ENCODE assay signal across 27 cellular contexts in genomic region chr3:72341943-72342342, GRCh38.
DNase-seq lines count a peak whose midpoint lies in the region; ATAC-seq lines count a peak whose summit lies in the region.
"Had no signal": no experiment of that assay in that cellular context is flagged by ENCODE, and none has a peak within 500 bp of the region (broad histone marks: within the 10 kb centered on the region; RNA-seq: fewer than 3 reads in every experiment).

No MANE protein-coding gene starts in this region.

- H3K27me3 Mint-ChIP-seq in activated T-helper 17 cell treated with anti-CD3 and anti-CD28 coated beads, Interleukin-2, amount 50 U/mL, for 72 hours, result no peaks in the 10 kb centered on the region
- H3K27me3 Mint-ChIP-seq: stimulated activated naive B cell treated with anti-CD40 and anti-IgM and Interleukin-4, amounts not matched to agents 10 μg/mL and 1 μg/mL and 100 μg/mL, for 72 hours had no signal

- H3K9me3 ChIP-seq in neuronal stem cell (replicated peaks in 1 of 2; ENCODE audit: control insufficient read depth in 2 of 2, insufficient read depth in 1 of 2, low read depth in 1 of 2, low read length in 2 of 2), result no peaks in the 10 kb centered on the region
- H3K9me3 ChIP-seq: heart right ventricle, lower lobe of right lung, sigmoid colon, testis had no signal

- H3K14ac ChIP-seq in neuronal stem cell (ENCODE audit: low read length), result no peak overlapping the region

- H3K23ac ChIP-seq in neuronal stem cell (ENCODE audit: low read depth, low read length, poor library complexity), result no peak overlapping the region

- peaks cover 0 to 12% of the 10 kb centered on the region in 2 donors for H3K4me1 ChIP-seq in neuronal stem cell (ENCODE audit: control insufficient read depth in 2 of 2, insufficient read depth in 1 of 2, low read depth in 1 of 2, low read length in 2 of 2)

- ATAC-seq in activated T-helper 17 cell treated with anti-CD3 and anti-CD28 coated beads, Interleukin-2, amount 50 U/mL, for 72 hours (replicated peaks), result no peak
- ATAC-seq: heart right ventricle; lower lobe of right lung; stimulated activated naive B cell treated with anti-CD40 and anti-IgM and Interleukin-4, amounts not matched to agents 10 μg/mL and 1 μg/mL and 100 μg/mL, for 72 hours had no signal

- H3K27ac Mint-ChIP-seq in activated T-helper 17 cell treated with anti-CD3 and anti-CD28 coated beads, Interleukin-2, amount 50 U/mL, for 72 hours, result peak overlapping the region; percentile 80
- H3K27ac Mint-ChIP-seq: activated naive CD4-positive, alpha-beta T cell treated with anti-CD3 and anti-CD28 coated beads for 36 hours; progenitor cell of endocrine pancreas had no signal

- H2AK5ac ChIP-seq in neuronal stem cell (ENCODE audit: low read depth, low read length), result no peak overlapping the region

- DNase-seq in DMS 273 (lab: John Stamatoyannopoulos, UW; ENCODE audit: unreplicated experiment), result peak; percentile 57
- DNase-seq in H7, result peak; percentile 58
- DNase-seq in neuronal stem cell (ENCODE audit: low spot score), result no peak
- DNase-seq in NCI-H510A (lab: John Stamatoyannopoulos, UW), result no peak
- no peak for DNase-seq in GDM1 (lab: John Stamatoyannopoulos, UW)
- no peak for DNase-seq in NK-92 (lab: John Stamatoyannopoulos, UW; ENCODE audit: unreplicated experiment)
- no peak for DNase-seq in NOMO-1 treated with DMSO at 0.1 percent for 48 hours (lab: John Stamatoyannopoulos, UW; ENCODE audit: unreplicated experiment)
- DNase-seq: activated CD4-positive, CD25-positive, alpha-beta regulatory T cell treated with anti-CD3 and anti-CD28 coated beads, Interleukin-2, amount 50 U/mL, for 72 hours; activated CD8-positive, alpha-beta memory T cell treated with anti-CD3 and anti-CD28 coated beads for 24 hours; activated naive CD4-positive, alpha-beta T cell treated with anti-CD3 and anti-CD28 coated beads for 36 hours; anterior cingulate cortex; C1 segment of cervical spinal cord; DND-41; effector memory CD4-positive, alpha-beta T cell; erythroblast; heart right ventricle; lower lobe of right lung; NCI-H146; NCI-H510A treated with DMSO at 0.1 percent for 48 hours; sigmoid colon; stimulated activated naive B cell treated with anti-CD40 and anti-IgM and Interleukin-4, amounts not matched to agents 10 μg/mL and 1 μg/mL and 100 μg/mL, for 72 hours; T-helper 1 cell; testis had no signal

- no peak overlapping the region for H4K8ac ChIP-seq in neuronal stem cell (ENCODE audit: low read depth, low read length)

- no peaks in the 10 kb centered on the region for H3K9me3 Mint-ChIP-seq in activated T-helper 17 cell treated with anti-CD3 and anti-CD28 coated beads, Interleukin-2, amount 50 U/mL, for 72 hours
- H3K9me3 Mint-ChIP-seq: activated naive CD4-positive, alpha-beta T cell treated with anti-CD3 and anti-CD28 coated beads for 36 hours; neural crest cell; stimulated activated naive B cell treated with anti-CD40 and anti-IgM and Interleukin-4, amounts not matched to agents 10 μg/mL and 1 μg/mL and 100 μg/mL, for 72 hours had no signal

- H3K36me3 ChIP-seq in H7 (replicated peaks; ENCODE audit: control insufficient read depth, insufficient read depth, low read length), result no peaks in the 10 kb centered on the region
- H3K36me3 ChIP-seq in neuronal stem cell (replicated peaks in 1 of 2; ENCODE audit: control insufficient read depth in 2 of 2, insufficient read depth in 2 of 2, low read length in 2 of 2), result no peaks in the 10 kb centered on the region
- H3K36me3 ChIP-seq: heart right ventricle, lower lobe of right lung, sigmoid colon had no signal

- H3K18ac ChIP-seq in neuronal stem cell (ENCODE audit: low read length), result peak overlapping the region; percentile 17

- no peak overlapping the region for H2BK15ac ChIP-seq in neuronal stem cell (ENCODE audit: low read length)

- H2AFZ ChIP-seq in neuronal stem cell (ENCODE audit: low read length), result no peak overlapping the region

- H3K4me1 Mint-ChIP-seq in activated T-helper 17 cell treated with anti-CD3 and anti-CD28 coated beads, Interleukin-2, amount 50 U/mL, for 72 hours, result peaks cover 25% of the 10 kb centered on the region
- H3K4me1 Mint-ChIP-seq: neural crest cell had no signal

- no peak overlapping the region for H3K4me3 ChIP-seq in H7 (ENCODE audit: insufficient read depth, low read depth, low read length)
- H3K4me3 ChIP-seq in neuronal stem cell (ENCODE audit: low read length in 2 of 2), result no peak overlapping the region
- H3K4me3 ChIP-seq: heart right ventricle, lower lobe of right lung, sigmoid colon, testis had no signal

- H4K91ac ChIP-seq in neuronal stem cell (ENCODE audit: low read depth, low read length, poor library complexity), result no peak overlapping the region

- H3K4me3 Mint-ChIP-seq in activated T-helper 17 cell treated with anti-CD3 and anti-CD28 coated beads, Interleukin-2, amount 50 U/mL, for 72 hours, result no peak overlapping the region
- H3K4me3 Mint-ChIP-seq: activated naive CD4-positive, alpha-beta T cell treated with anti-CD3 and anti-CD28 coated beads for 36 hours; neural crest cell; stimulated activated naive B cell treated with anti-CD40 and anti-IgM and Interleukin-4, amounts not matched to agents 10 μg/mL and 1 μg/mL and 100 μg/mL, for 72 hours had no signal

- H2BK5ac ChIP-seq in neuronal stem cell (ENCODE audit: low read length), result no peak overlapping the region

- no peaks in the 10 kb centered on the region for H3K36me3 Mint-ChIP-seq in activated T-helper 17 cell treated with anti-CD3 and anti-CD28 coated beads, Interleukin-2, amount 50 U/mL, for 72 hours (ENCODE audit: low read depth)
- H3K36me3 Mint-ChIP-seq: stimulated activated naive B cell treated with anti-CD40 and anti-IgM and Interleukin-4, amounts not matched to agents 10 μg/mL and 1 μg/mL and 100 μg/mL, for 72 hours had no signal

- H2BK12ac ChIP-seq in neuronal stem cell (ENCODE audit: low read length), result no peak overlapping the region

- no peak overlapping the region for H3K4me2 ChIP-seq in neuronal stem cell (ENCODE audit: insufficient read depth, low read length, poor library complexity, severe bottlenecking)
- H3K4me2 ChIP-seq: KMS-11 had no signal

- no peak overlapping the region for H3K9ac ChIP-seq in neuronal stem cell (ENCODE audit: low read depth, low read length, poor library complexity)
- H3K9ac ChIP-seq: KMS-11 had no signal

- H3K4ac ChIP-seq in neuronal stem cell (ENCODE audit: low read length), result no peak overlapping the region

- no peaks in the 10 kb centered on the region for H3K27me3 ChIP-seq in H7 (ENCODE audit: control insufficient read depth, insufficient read depth, low read length)
- H3K27me3 ChIP-seq in neuronal stem cell (ENCODE audit: control insufficient read depth in 3 of 3, insufficient read depth in 3 of 3, low read depth in 1 of 3, low read length in 3 of 3), result peaks cover 0 to 24% (median 0%) of the 10 kb centered on the region in 3 experiments
- H3K27me3 ChIP-seq: heart right ventricle, sigmoid colon, testis had no signal

- H3K27ac ChIP-seq in neuronal stem cell (replicated peaks; ENCODE audit: low read length), result no peak overlapping the region
- H3K27ac ChIP-seq: heart right ventricle, KMS-11, lower lobe of right lung, testis had no signal

- no peak overlapping the region for H2BK120ac ChIP-seq in neuronal stem cell (ENCODE audit: low read depth, low read length)

- H3K79me1 ChIP-seq in neuronal stem cell (ENCODE audit: low read depth, low read length), result peaks cover 2% of the 10 kb centered on the region

- WGBS in neuronal stem cell (ENCODE audit: extremely low coverage in 2 of 2, insufficient read length in 2 of 2, insufficient replicate concordance in 1 of 2), 2 donors, result no CpG with 5 or more reads among the region's 2 CpGs

Comparison
In these comparisons a context has a peak if more than half of its experiments do, and no peak if none do; other contexts are left out.
1. DNase-seq: peak in DMS 273 (single experiment) and H7 (single experiment); none in neuronal stem cell (single experiment), NCI-H510A (single experiment), GDM1 (single experiment), NK-92 (single experiment) and NOMO-1 treated with DMSO at 0.1 percent for 48 hours (single experiment).